ENCODE assay signal across 8 cellular contexts in genomic region chr12:27015730-27016076, GRCh38. TPM values are rescaled to one million over a fixed set of nuclear protein-coding genes. Genes with fewer than 3 reads are reported as not detected.
DNase-seq lines count a peak whose midpoint lies in the region; ATAC-seq and TF ChIP-seq lines count a peak whose summit lies in the region.

No MANE protein-coding gene starts in this region.

- H3K36me3 ChIP-seq in right lobe of liver: no peaks in the 10 kb centered on the region

- H3K9me3 ChIP-seq in right lobe of liver: no peaks in the 10 kb centered on the region

- DNase-seq in activated naive CD4-positive, alpha-beta T cell treated with anti-CD3 and anti-CD28 coated beads, Interleukin-2, amount 50 U/mL, for 72 hours (ENCODE audit: low spot score in 2 of 2): no peak
- DNase-seq in activated naive CD4-positive, alpha-beta T cell treated with Interleukin-2 at 50 U/mL for 16 hours: no peak
- peak; percentile 41 for DNase-seq in NCI-H2081 treated with DMSO at 0.1 percent for 48 hours (lab: John Stamatoyannopoulos, UW)
- no peak for DNase-seq in activated naive CD8-positive, alpha-beta T cell treated with anti-CD3 and anti-CD28 coated beads, Interleukin-2, amount 10 ng/mL, durations not matched to agents 7 days and 5 days
- DNase-seq in right lobe of liver: no peak
- DNase-seq in mucosa of gallbladder (ENCODE audit: low spot score): no peak
- DNase-seq in cerebellar nuclear complex (lab: John Stamatoyannopoulos, UW): no peak

- peak; percentile 40 to 53 (median 47) for TF ChIP-seq CTCF in right lobe of liver (IDR thresholded peaks at IDR 0.05)

- no peak overlapping the region for H3K27ac ChIP-seq in right lobe of liver

- peaks cover 0 to 16% of the 10 kb centered on the region in 2 donors for H3K36me3 Mint-ChIP-seq in activated naive CD4-positive, alpha-beta T cell treated with anti-CD3 and anti-CD28 coated beads, Interleukin-2, amount 50 U/mL, for 72 hours
- H3K36me3 Mint-ChIP-seq in activated naive CD8-positive, alpha-beta T cell treated with anti-CD3 and anti-CD28 coated beads, Interleukin-2, amount 10 ng/mL, durations not matched to agents 7 days and 5 days: peaks cover 8% of the 10 kb centered on the region

- peaks cover 1% of the 10 kb centered on the region for H3K27me3 Mint-ChIP-seq in activated naive CD8-positive, alpha-beta T cell treated with anti-CD3 and anti-CD28 coated beads, Interleukin-2, amount 10 ng/mL, durations not matched to agents 7 days and 5 days

- H3K4me1 ChIP-seq in right lobe of liver: peaks cover 0 to 29% (median 9%) of the 10 kb centered on the region in 4 donors

- no peak for TF ChIP-seq POLR2A in right lobe of liver (IDR thresholded peaks at IDR 0.05)

- peaks cover 37% of the 10 kb centered on the region for H3K4me1 Mint-ChIP-seq in activated naive CD8-positive, alpha-beta T cell treated with anti-CD3 and anti-CD28 coated beads, Interleukin-2, amount 10 ng/mL, durations not matched to agents 7 days and 5 days

- no peaks in the 10 kb centered on the region for H3K9me3 Mint-ChIP-seq in activated naive CD4-positive, alpha-beta T cell treated with anti-CD3 and anti-CD28 coated beads, Interleukin-2, amount 50 U/mL, for 72 hours
- H3K9me3 Mint-ChIP-seq in activated naive CD8-positive, alpha-beta T cell treated with anti-CD3 and anti-CD28 coated beads, Interleukin-2, amount 10 ng/mL, durations not matched to agents 7 days and 5 days: no peaks in the 10 kb centered on the region

- intact Hi-C loops in right lobe of liver (cut with DNase I): loop anchor here in 1 of 2 donors (5.0 to 10.0 kb wide), 2 partner anchors 81 to 292 kb away; partner anchors contain the start of genes FGFR1OP2 and INTS13

- H3K4me3 Mint-ChIP-seq in activated naive CD8-positive, alpha-beta T cell treated with anti-CD3 and anti-CD28 coated beads, Interleukin-2, amount 10 ng/mL, durations not matched to agents 7 days and 5 days: peak overlapping the region; percentile 20

- 2% methylated on average over 2 of the region's 2 CpGs for WGBS in right lobe of liver (ENCODE audit: insufficient coverage, low coverage, low lambda C conversion rate, missing lambda C conversion rate)

- POLR2A ChIA-PET in activated naive CD8-positive, alpha-beta T cell treated with anti-CD3 and anti-CD28 coated beads, Interleukin-2, amount 10 ng/mL, durations not matched to agents 7 days and 5 days (lab: Charles Lee): interaction anchor here (0.8 to 1.9 kb wide), 3 partner anchors 73 to 229 kb away, joined by 3 to 7 read pairs (median 3); partner anchors contain the start of gene STK38L

- H3K27me3 ChIP-seq in right lobe of liver: no peaks in the 10 kb centered on the region

- peak overlapping the region; percentile 79 to 93 for H3K27ac Mint-ChIP-seq in activated naive CD4-positive, alpha-beta T cell treated with anti-CD3 and anti-CD28 coated beads, Interleukin-2, amount 50 U/mL, for 72 hours
- peak overlapping the region; percentile 93 for H3K27ac Mint-ChIP-seq in activated naive CD8-positive, alpha-beta T cell treated with anti-CD3 and anti-CD28 coated beads, Interleukin-2, amount 10 ng/mL, durations not matched to agents 7 days and 5 days

- H3K4me3 ChIP-seq in right lobe of liver: no peak overlapping the region

- no peak for ATAC-seq in activated naive CD4-positive, alpha-beta T cell treated with anti-CD3 and anti-CD28 coated beads, Interleukin-2, amount 50 U/mL, for 72 hours
- no peak for ATAC-seq in activated naive CD8-positive, alpha-beta T cell treated with anti-CD3 and anti-CD28 coated beads, Interleukin-2, amount 10 ng/mL, durations not matched to agents 7 days and 5 days (ENCODE audit: low read depth)
- ATAC-seq in right lobe of liver: peak in 1 of 4 donors; percentile 8
- no peak for ATAC-seq in HG03378 (IDR thresholded peaks at IDR 0.05; ENCODE audit: unreplicated experiment)

RNA-seq across cellular contexts. Expression of gene TM7SF3, which starts 1.5 kb away (rescaled TPM):
- 10 to 100 TPM; 28.8 to 62.5 TPM for total RNA-seq in activated naive CD4-positive, alpha-beta T cell treated with anti-CD3 and anti-CD28 coated beads, Interleukin-2, amount 50 U/mL, for 72 hours
- total RNA-seq in activated naive CD8-positive, alpha-beta T cell treated with anti-CD3 and anti-CD28 coated beads, Interleukin-2, amount 10 ng/mL, durations not matched to agents 7 days and 5 days: 10 to 100 TPM; 40.1 to 42.6 TPM
- total RNA-seq in right lobe of liver (10 to 100 TPM; 38.4 to 75.1 (median 62.8) TPM), mucosa of gallbladder (82.8 TPM)

RNA-seq across cellular contexts. Expression of gene MED21, which starts 6.7 kb away (rescaled TPM):
- total RNA-seq in activated naive CD4-positive, alpha-beta T cell treated with anti-CD3 and anti-CD28 coated beads, Interleukin-2, amount 50 U/mL, for 72 hours: 10 to 100 TPM; 31.5 to 57.0 TPM
- 10 to 100 TPM; 45.3 to 52.1 TPM for total RNA-seq in activated naive CD8-positive, alpha-beta T cell treated with anti-CD3 and anti-CD28 coated beads, Interleukin-2, amount 10 ng/mL, durations not matched to agents 7 days and 5 days
- total RNA-seq in right lobe of liver (10 to 100 TPM; 14.7 to 26.8 (median 20.6) TPM), mucosa of gallbladder (59.0 TPM)
